15 cellular contexts compared by ENCODE assay signal in the genomic region with DNA sequence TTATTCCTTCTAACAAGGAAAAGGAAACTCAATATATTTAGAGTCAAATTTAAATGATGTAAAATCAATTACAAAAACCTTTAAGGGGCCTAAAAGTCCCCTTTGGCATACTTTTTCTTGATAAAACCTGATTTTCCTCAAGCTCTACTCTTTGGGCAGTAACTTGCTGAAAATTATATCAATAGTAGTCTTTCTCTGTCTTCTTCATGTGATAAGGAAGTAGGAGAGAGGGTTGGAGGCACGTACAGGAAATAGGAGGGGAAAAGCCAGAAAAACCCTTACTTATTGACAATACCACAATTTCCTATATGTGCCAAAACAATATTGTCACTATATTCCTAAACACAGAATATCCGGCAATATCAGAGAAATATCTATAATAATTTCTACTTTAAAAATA. TPM values are rescaled to one million over a fixed set of nuclear protein-coding genes. Genes with fewer than 3 reads are reported as not detected.
DNase-seq lines count a peak whose midpoint lies in the region; ATAC-seq, FAIRE-seq and TF ChIP-seq lines count a peak whose summit lies in the region.
"Had no signal": no experiment of that assay in that cellular context is flagged by ENCODE, and none has a peak within 500 bp of the region (broad histone marks: within the 10 kb centered on the region; RNA-seq: fewer than 3 reads in every experiment).

No MANE protein-coding gene starts in this region.

- no peaks in the 10 kb centered on the region for H3K9me1 ChIP-seq in endothelial cell of umbilical vein (replicated peaks; ENCODE audit: control insufficient read depth, extremely low read depth, insufficient read depth, low read length)

- H2AFZ ChIP-seq in endothelial cell of umbilical vein (ENCODE audit: low read depth, low read length), result no peak overlapping the region

- intact Hi-C loops in endothelial cell of umbilical vein (cut with micrococcal nuclease) (no loop called here), ovary (cut with DNase I) (no loop called here)

- H3K4me3 ChIP-seq in endothelial cell of umbilical vein (replicated peaks in 1 of 3; ENCODE audit: insufficient read depth in 1 of 3, low read depth in 1 of 3, low read length in 3 of 3) (no peak overlapping the region), upper lobe of left lung (no peak overlapping the region), ovary (no peak overlapping the region)

- H4K20me1 ChIP-seq in endothelial cell of umbilical vein (replicated peaks; ENCODE audit: control insufficient read depth, extremely low read depth, insufficient read depth, low read length), result no peaks in the 10 kb centered on the region

- peaks cover 73% of the 10 kb centered on the region for H3K4me1 Mint-ChIP-seq in activated T-cell treated with anti-CD3 and anti-CD28 coated beads, Interleukin-2, amount 50 U/mL, for 4 hours (ENCODE audit: low read depth)
- peaks cover 63% of the 10 kb centered on the region for H3K4me1 Mint-ChIP-seq in T-helper 17 cell

- no peak overlapping the region for H3K9ac ChIP-seq in endothelial cell of umbilical vein (replicated peaks; ENCODE audit: extremely low read depth, insufficient read depth, low read length)

- TF ChIP-seq EP300 in upper lobe of left lung (IDR thresholded peaks at IDR 0.05), result no peak
- TF ChIP-seq EP300 in ovary (IDR thresholded peaks at IDR 0.05), result no peak

- H3K4me1 ChIP-seq in endothelial cell of umbilical vein (ENCODE audit: control insufficient read depth, extremely low read depth, insufficient read depth, low read length) (no peaks in the 10 kb centered on the region), upper lobe of left lung (peaks cover 0 to 11% (median 0%) of the 10 kb centered on the region in 4 donors), ovary (ENCODE audit: insufficient read depth) (no peaks in the 10 kb centered on the region)

- FAIRE-seq in endothelial cell of umbilical vein (lab: Jason Lieb, UNC), result no peak
- FAIRE-seq: endometrium, TTC549 had no signal

- POLR2A ChIA-PET in endothelial cell of umbilical vein (lab: Charles Lee), result no interaction called here

- BruUV-seq in endothelial cell of umbilical vein (replicated peaks; lab: Mats Ljungman, UMichigan), result no TSS peak

- CTCF ChIA-PET in endothelial cell of umbilical vein (lab: Charles Lee), result interaction anchor here (1.3 to 1.4 kb wide), 2 partner anchors 20 to 24 kb away, joined by 3 read pairs; no protein-coding TSS in a partner anchor

- H3K27me3 ChIP-seq in endothelial cell of umbilical vein (ENCODE audit: control insufficient read depth in 2 of 2, insufficient read depth in 2 of 2, low read length in 2 of 2) (no peaks in the 10 kb centered on the region), upper lobe of left lung (no peaks in the 10 kb centered on the region), ovary (no peaks in the 10 kb centered on the region)

- H3K4me2 ChIP-seq in endothelial cell of umbilical vein (ENCODE audit: insufficient read depth, low read length), result no peak overlapping the region

- no peak for ATAC-seq in activated T-cell treated with anti-CD3 and anti-CD28 coated beads, Interleukin-2, amount 50 U/mL, for 4 hours
- peak; percentile 31 for ATAC-seq in T-helper 17 cell
- ATAC-seq in upper lobe of left lung (ENCODE audit: low FRiP score in 2 of 2), result peak in 1 of 2 donors; percentile 41
- ATAC-seq in GM18909 (IDR thresholded peaks at IDR 0.05; ENCODE audit: poor library complexity, unreplicated experiment), result no peak

- H3K27me3 Mint-ChIP-seq in activated T-cell treated with anti-CD3 and anti-CD28 coated beads, Interleukin-2, amount 50 U/mL, for 4 hours (ENCODE audit: low read depth), result no peaks in the 10 kb centered on the region
- H3K27me3 Mint-ChIP-seq in T-helper 17 cell, result no peaks in the 10 kb centered on the region

- dilution Hi-C loops in endothelial cell of umbilical vein (cut with MboI; ENCODE audit: extremely low pct_ligation_motif_present, low sequenced_read_pairs), result no loop called here

- TF ChIP-seq POLR2A in endothelial cell of umbilical vein (IDR thresholded peaks at IDR 0.05; ENCODE audit: low read depth, low read length) (no peak), upper lobe of left lung (IDR thresholded peaks at IDR 0.05) (no peak), ovary (IDR thresholded peaks at IDR 0.05) (no peak)

- TF ChIP-seq CTCF in endothelial cell of umbilical vein (IDR thresholded peaks at IDR 0.05; ENCODE audit: extremely low read depth in 1 of 2, insufficient read depth in 1 of 2, low read depth in 1 of 2, low read length in 2 of 2) (no peak), upper lobe of left lung (IDR thresholded peaks at IDR 0.05) (no peak), ovary (IDR thresholded peaks at IDR 0.05) (no peak)

- H3K36me3 Mint-ChIP-seq in activated T-cell treated with anti-CD3 and anti-CD28 coated beads, Interleukin-2, amount 50 U/mL, for 4 hours (ENCODE audit: insufficient read depth), result peaks cover 63% of the 10 kb centered on the region
- peaks cover 14% of the 10 kb centered on the region for H3K36me3 Mint-ChIP-seq in T-helper 17 cell (ENCODE audit: low read depth)

- 40 to 48% methylated on average over 2 of the region's 2 CpGs for WGBS in upper lobe of left lung, 2 donors
- WGBS in ovary, 3 donors, result 55 to 60% (median 57%) methylated on average over 2 of the region's 2 CpGs

- DNase-seq in activated T-cell treated with anti-CD3 and anti-CD28 coated beads, Interleukin-2, amount 50 U/mL, for 4 hours, result no peak
- DNase-seq in activated T-cell treated with anti-CD3 and anti-CD28 coated beads, Interleukin-2, amount 50 U/mL, for 1 hour, result no peak
- DNase-seq in T-helper 17 cell (no peak), endothelial cell of umbilical vein (ENCODE audit: low read depth, low spot score) (peak; percentile 10), upper lobe of left lung (no peak), ovary (no peak), islet precursor cell (no peak)
- DNase-seq: GDM1; hypothalamus; NCI-H1105; NCI-H748 treated with DMSO at 0.1 percent for 48 hours; stimulated activated naive CD4-positive, alpha-beta T cell treated with Interleukin-2 at 50 U/mL for 16 hours had no signal

- H3K36me3 ChIP-seq in endothelial cell of umbilical vein (ENCODE audit: control insufficient read depth in 2 of 2, extremely low read depth in 1 of 2, insufficient read depth in 2 of 2, low read length in 2 of 2) (no peaks in the 10 kb centered on the region), upper lobe of left lung (no peaks in the 10 kb centered on the region), ovary (no peaks in the 10 kb centered on the region)

- H3K27ac ChIP-seq in endothelial cell of umbilical vein (ENCODE audit: insufficient read depth, low read depth, low read length) (no peak overlapping the region), upper lobe of left lung (peak overlapping the region; percentile 52 to 76 (median 72)), ovary (no peak overlapping the region)

- H3K79me2 ChIP-seq in endothelial cell of umbilical vein (ENCODE audit: control insufficient read depth, insufficient read depth, low read length), result no peaks in the 10 kb centered on the region

- peak overlapping the region; percentile 99 for H3K27ac Mint-ChIP-seq in T-helper 17 cell

- H3K9me3 Mint-ChIP-seq in activated T-cell treated with anti-CD3 and anti-CD28 coated beads, Interleukin-2, amount 50 U/mL, for 4 hours, result no peaks in the 10 kb centered on the region

- peak overlapping the region; percentile 100 for H3K4me3 Mint-ChIP-seq in activated T-cell treated with anti-CD3 and anti-CD28 coated beads, Interleukin-2, amount 50 U/mL, for 4 hours
- H3K4me3 Mint-ChIP-seq in T-helper 17 cell, result peak overlapping the region; percentile 98

- H3K9me3 ChIP-seq in T-helper 17 cell (ENCODE audit: control insufficient read depth, low read length, poor library complexity, severe bottlenecking), result peaks cover 4% of the 10 kb centered on the region
- no peaks in the 10 kb centered on the region for H3K9me3 ChIP-seq in endothelial cell of umbilical vein (replicated peaks; ENCODE audit: control insufficient read depth, insufficient read depth, low read length)
- H3K9me3 ChIP-seq in upper lobe of left lung, result no peaks in the 10 kb centered on the region
- H3K9me3 ChIP-seq in ovary, result no peaks in the 10 kb centered on the region

TF ChIP-seq in endothelial cell of umbilical vein, 7 proteins besides CTCF, POLR2A, EP300 and RAD21:
- TF ChIP-seq FOS (IDR thresholded peaks at IDR 0.05; ENCODE audit: borderline replicate concordance, insufficient read depth, low read length) (no peak), GATA2 (IDR thresholded peaks at IDR 0.05; ENCODE audit: insufficient read depth, insufficient read length, low read depth, low read length) (no peak), JUN (IDR thresholded peaks at IDR 0.05; ENCODE audit: borderline replicate concordance, insufficient read depth, insufficient read length, low read depth) (no peak), POLR2AphosphoS5 (IDR thresholded peaks at IDR 0.05; ENCODE audit: insufficient read depth, low read depth, low read length) (no peak), MYC (IDR thresholded peaks at IDR 0.05; ENCODE audit: low read depth, low read length) (no peak), EZH2 (IDR thresholded peaks at IDR 0.05; ENCODE audit: borderline replicate concordance, low read depth, low read length, severe bottlenecking) (no peak)
- TF ChIP-seq, protein P1, sequence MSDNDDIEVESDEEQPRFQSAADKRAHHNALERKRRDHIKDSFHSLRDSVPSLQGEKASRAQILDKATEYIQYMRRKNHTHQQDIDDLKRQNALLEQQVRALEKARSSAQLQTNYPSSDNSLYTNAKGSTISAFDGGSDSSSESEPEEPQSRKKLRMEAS (IDR thresholded peaks at IDR 0.05; ENCODE audit: insufficient read depth, insufficient read length), result no peak

RNA-seq across cellular contexts. Expression of a gene that starts 9.6 kb away (rescaled TPM):
- 100 to 1,000 TPM; 164 to 204 (median 170) TPM for total RNA-seq in activated T-cell treated with anti-CD3 and anti-CD28 coated beads, Interleukin-2, amount 50 U/mL, for 4 hours
- total RNA-seq in T-helper 17 cell (100 to 1,000 TPM; 439 to 459 TPM), endothelial cell of umbilical vein (0.30 TPM in 1 of 2 replicates, not detected in the other), upper lobe of left lung (10 to 100 TPM in 3 of 6 donors, 1 to 10 TPM in 3; 5.5 to 19.9 (median 8.4) TPM), ovary (1 to 10 TPM in 4 of 7 donors, under 1 TPM in 3; 0.56 to 3.2 (median 1.0) TPM)
- polyA plus RNA-seq in endothelial cell of umbilical vein (not detected in 2 replicates), ovary (under 1 TPM; 0.31 to 0.98 TPM)
- not detected in 2 replicates for polyA plus RNA-seq in endothelial cell of umbilical vein (2011; cell fraction: cytosol; rRNA removed)
- polyA plus RNA-seq in endothelial cell of umbilical vein (2011; cell fraction: nucleus; rRNA removed), result 0.12 TPM in 1 of 2 replicates, not detected in the other
- not detected in 2 replicates for polyA plus RNA-seq in endothelial cell of umbilical vein (2012)
- 1.0 TPM in 1 of 2 replicates, not detected in the other for polyA minus RNA-seq in endothelial cell of umbilical vein
- not detected for polyA minus RNA-seq in endothelial cell of umbilical vein (2011; cell fraction: cytosol; rRNA and poly(A)+ RNA removed)
- not detected in 2 replicates for polyA minus RNA-seq in endothelial cell of umbilical vein (2011; cell fraction: nucleus; rRNA and poly(A)+ RNA removed)

Comparison
In these comparisons a context has a peak if more than half of its experiments do, and no peak if none do; other contexts are left out.
1. H3K27ac ChIP-seq: peak in upper lobe of left lung (4 of 4); none in endothelial cell of umbilical vein (single experiment) and ovary (0 of 2).
2. RNA of a gene that starts 9.6 kb away (total RNA-seq): 439 to 459 TPM in T-helper 17 cell and 164 to 204 TPM in activated T-cell treated with anti-CD3 and anti-CD28 coated beads, Interleukin-2, amount 50 U/mL, for 4 hours; 5.5 to 19.9 TPM in upper lobe of left lung, 0.56 to 3.2 TPM in ovary and 0.30 TPM in endothelial cell of umbilical vein; every median in the first group is over 4 times any median in the second.